ENCODE assay signal across 8 cellular contexts in the genomic region with DNA sequence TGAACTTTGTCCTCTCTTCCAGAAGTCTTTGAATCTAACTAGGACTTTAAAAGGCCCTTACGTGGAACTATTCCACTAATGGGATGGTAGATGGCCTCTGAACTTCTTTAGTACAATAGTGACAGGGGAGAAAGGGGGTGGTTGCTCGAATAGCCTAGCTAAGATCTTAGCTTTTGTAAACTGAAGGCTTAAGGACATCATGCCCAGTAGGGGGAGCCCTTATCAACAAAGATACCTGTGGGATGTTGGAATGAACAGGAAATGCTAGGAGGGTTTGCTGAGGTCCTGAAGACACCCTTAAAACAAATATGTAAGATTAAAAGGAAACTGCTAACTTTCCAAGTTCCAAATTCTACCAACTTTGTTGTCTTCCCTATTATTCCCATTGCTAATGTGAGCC. TPM values are rescaled to one million over a fixed set of nuclear protein-coding genes. Genes with fewer than 3 reads are reported as not detected.
DNase-seq lines count a peak whose midpoint lies in the region; ATAC-seq and TF ChIP-seq lines count a peak whose summit lies in the region.

No MANE protein-coding gene starts in this region.

- H3K9me3 Mint-ChIP-seq in activated CD4-positive, alpha-beta memory T cell treated with anti-CD3 and anti-CD28 coated beads, Interleukin-2, amount 10 ng/mL, durations not matched to agents 7 days and 5 days: no peaks in the 10 kb centered on the region

- ATAC-seq in activated CD4-positive, CD25-positive, alpha-beta regulatory T cell treated with anti-CD3 and anti-CD28 coated beads, Interleukin-2, amount 50 U/mL, for 24 hours: no peak
- ATAC-seq in HG03039 (IDR thresholded peaks at IDR 0.05; ENCODE audit: unreplicated experiment): peak; percentile 54
- ATAC-seq in HG03520 (IDR thresholded peaks at IDR 0.05; ENCODE audit: unreplicated experiment): no peak

- H3K4me1 Mint-ChIP-seq in activated CD4-positive, alpha-beta memory T cell treated with anti-CD3 and anti-CD28 coated beads, Interleukin-2, amount 10 ng/mL, durations not matched to agents 7 days and 5 days: no peaks in the 10 kb centered on the region

- H3K4me3 ChIP-seq in osteoblast (ENCODE audit: insufficient read depth, low read length): no peak overlapping the region

- no peak overlapping the region for H2AFZ ChIP-seq in osteoblast (ENCODE audit: low read length)

- no peaks in the 10 kb centered on the region for H3K79me2 ChIP-seq in osteoblast (ENCODE audit: insufficient read depth, low read length)

- TF ChIP-seq CTCF in osteoblast (IDR thresholded peaks at IDR 0.05; ENCODE audit: extremely low read depth, low read depth, low read length): peak; percentile 78

- H3K27ac Mint-ChIP-seq in activated CD4-positive, alpha-beta memory T cell treated with anti-CD3 and anti-CD28 coated beads, Interleukin-2, amount 10 ng/mL, durations not matched to agents 7 days and 5 days: no peak overlapping the region

- peak; percentile 36 for DNase-seq in activated CD4-positive, CD25-positive, alpha-beta regulatory T cell treated with anti-CD3 and anti-CD28 coated beads, Interleukin-2, amount 50 U/mL, for 72 hours
- DNase-seq in NCI-H446 treated with DMSO at 0.1 percent for 48 hours (lab: John Stamatoyannopoulos, UW) (peak; percentile 28), germinal center (ENCODE audit: low spot score) (peak; percentile 36), osteoblast (ENCODE audit: insufficient read length, low spot score, missing footprints) (no peak)
- DNase-seq in activated CD4-positive, alpha-beta memory T cell treated with anti-CD3 and anti-CD28 coated beads, Interleukin-2, amount 10 ng/mL, durations not matched to agents 7 days and 5 days: peak; percentile 28

- no peaks in the 10 kb centered on the region for H3K36me3 Mint-ChIP-seq in activated CD4-positive, alpha-beta memory T cell treated with anti-CD3 and anti-CD28 coated beads, Interleukin-2, amount 10 ng/mL, durations not matched to agents 7 days and 5 days (ENCODE audit: low read depth)

- POLR2A ChIA-PET in activated CD4-positive, alpha-beta memory T cell treated with anti-CD3 and anti-CD28 coated beads, Interleukin-2, amount 10 ng/mL, durations not matched to agents 7 days and 5 days (lab: Charles Lee): no interaction called here

- H3K36me3 ChIP-seq in osteoblast (ENCODE audit: insufficient read depth, low read length): no peaks in the 10 kb centered on the region

- peaks cover 18% of the 10 kb centered on the region for H3K27me3 Mint-ChIP-seq in activated CD4-positive, alpha-beta memory T cell treated with anti-CD3 and anti-CD28 coated beads, Interleukin-2, amount 10 ng/mL, durations not matched to agents 7 days and 5 days

- no peaks in the 10 kb centered on the region for H4K20me1 ChIP-seq in osteoblast (ENCODE audit: insufficient read depth, low read length)

- CTCF ChIA-PET in activated CD4-positive, alpha-beta memory T cell treated with anti-CD3 and anti-CD28 coated beads, Interleukin-2, amount 10 ng/mL, durations not matched to agents 7 days and 5 days (lab: Charles Lee): interaction anchor here (0.8 to 2.4 kb wide), 4 partner anchors 170 to 213 kb away, joined by 3 to 16 read pairs (median 8); no protein-coding TSS in a partner anchor

- no peak overlapping the region for H3K4me3 Mint-ChIP-seq in activated CD4-positive, alpha-beta memory T cell treated with anti-CD3 and anti-CD28 coated beads, Interleukin-2, amount 10 ng/mL, durations not matched to agents 7 days and 5 days

- H3K4me1 ChIP-seq in osteoblast (ENCODE audit: insufficient read depth, low read length): no peaks in the 10 kb centered on the region

- no peaks in the 10 kb centered on the region for H3K9me3 ChIP-seq in osteoblast (ENCODE audit: low read depth, low read length)

- peaks cover 8% of the 10 kb centered on the region for H3K27me3 ChIP-seq in osteoblast (ENCODE audit: insufficient read depth, low read length)

- no peak overlapping the region for H3K4me2 ChIP-seq in osteoblast (ENCODE audit: insufficient read depth, low read length)

- no peak overlapping the region for H3K27ac ChIP-seq in osteoblast (ENCODE audit: low read depth, low read length)

RNA-seq across cellular contexts. Expression of a gene that starts 33.2 kb away (rescaled TPM):
- not detected for total RNA-seq in activated CD4-positive, alpha-beta memory T cell treated with anti-CD3 and anti-CD28 coated beads, Interleukin-2, amount 10 ng/mL, durations not matched to agents 7 days and 5 days
- total RNA-seq in osteoblast: not detected in 2 replicates

RNA-seq across cellular contexts. Expression of a gene that starts 39.2 kb away (rescaled TPM):
- total RNA-seq in activated CD4-positive, alpha-beta memory T cell treated with anti-CD3 and anti-CD28 coated beads, Interleukin-2, amount 10 ng/mL, durations not matched to agents 7 days and 5 days: not detected
- total RNA-seq in osteoblast: not detected in 2 replicates
